ENCODE assay signal across 8 cellular contexts in the genomic region with DNA sequence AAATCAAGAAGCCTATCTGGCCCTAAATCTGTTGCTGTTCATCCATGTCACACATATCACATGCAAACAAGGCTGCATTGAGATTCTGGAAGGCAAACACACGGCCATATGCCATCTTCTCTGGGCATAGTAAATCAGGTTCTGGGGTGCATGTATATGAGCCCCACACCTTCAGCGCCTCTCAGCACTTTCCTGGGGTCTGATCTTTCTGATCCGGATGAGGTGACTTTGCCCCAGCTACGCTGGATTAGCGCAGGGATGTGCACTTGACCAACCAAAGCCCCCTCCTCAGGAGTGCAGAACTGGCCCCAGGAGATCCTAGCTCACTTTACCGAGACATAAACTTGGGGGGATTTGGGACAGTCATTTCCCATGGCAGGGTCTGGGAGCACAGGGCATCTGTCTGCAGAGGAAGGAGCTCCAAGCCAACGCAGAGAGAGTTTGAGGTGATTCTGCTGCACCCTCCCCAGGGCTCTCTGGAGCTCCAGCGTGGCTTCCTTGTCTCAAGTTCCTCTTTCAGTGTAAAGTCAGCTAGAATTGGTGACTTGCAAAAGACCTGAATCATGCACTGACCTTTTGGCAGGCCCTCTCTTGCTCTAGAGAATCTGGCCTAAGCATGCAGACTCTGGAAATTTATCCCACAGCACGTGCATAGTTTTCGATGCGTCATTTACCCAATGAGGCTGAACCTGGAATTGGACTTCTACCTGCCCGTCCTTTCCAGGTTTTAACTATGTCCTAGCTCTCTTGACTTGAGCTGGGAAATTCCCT.
DNase-seq lines count a peak whose midpoint lies in the region; ATAC-seq and TF ChIP-seq lines count a peak whose summit lies in the region.

No MANE protein-coding gene starts in this region.

- H3K4me1 Mint-ChIP-seq in activated CD8-positive, alpha-beta T cell treated with anti-CD3 and anti-CD28 coated beads for 36 hours (ENCODE audit: low read depth), result peaks cover 66% of the 10 kb centered on the region

- TF ChIP-seq EP300 in suprapubic skin (IDR thresholded peaks at IDR 0.05), result no peak

- no peaks in the 10 kb centered on the region for H3K36me3 ChIP-seq in suprapubic skin

- peak; percentile 29 for ATAC-seq in GM18502 (IDR thresholded peaks at IDR 0.05; ENCODE audit: poor library complexity, unreplicated experiment)
- ATAC-seq in HG03354 (IDR thresholded peaks at IDR 0.05; ENCODE audit: poor library complexity, severe bottlenecking, unreplicated experiment), result peak; percentile 29
- ATAC-seq in activated CD8-positive, alpha-beta T cell treated with anti-CD3 and anti-CD28 coated beads for 36 hours, result no peak
- ATAC-seq in right cardiac atrium, result peak; percentile 51 to 55

- no peak for TF ChIP-seq POLR2A in suprapubic skin (IDR thresholded peaks at IDR 0.05)

- H3K27me3 Mint-ChIP-seq in activated CD8-positive, alpha-beta T cell treated with anti-CD3 and anti-CD28 coated beads for 36 hours, result peaks cover 3% of the 10 kb centered on the region

- peak overlapping the region; percentile 82 for H3K27ac Mint-ChIP-seq in activated CD8-positive, alpha-beta T cell treated with anti-CD3 and anti-CD28 coated beads for 36 hours

- WGBS in right cardiac atrium, result 85% methylated on average over 12 of the region's 12 CpGs
- WGBS in suprapubic skin, result 78% methylated on average over 12 of the region's 12 CpGs

- H3K4me3 ChIP-seq in right cardiac atrium (ENCODE audit: low read length) (no peak overlapping the region), suprapubic skin (no peak overlapping the region)

- no peak overlapping the region for H3K27ac ChIP-seq in right cardiac atrium (ENCODE audit: low read length)
- H3K27ac ChIP-seq in suprapubic skin, result peak overlapping the region; percentile 55

- CTCF ChIA-PET in activated CD8-positive, alpha-beta T cell treated with anti-CD3 and anti-CD28 coated beads for 36 hours (lab: Charles Lee), result interaction anchor here (0.6 to 2.7 kb wide), 10 partner anchors 10 to 228 kb away, joined by 3 to 14 read pairs (median 4); partner anchors contain the start of gene KLF13

- H3K27me3 ChIP-seq in right cardiac atrium (ENCODE audit: control insufficient read depth, insufficient read depth), result no peaks in the 10 kb centered on the region
- no peaks in the 10 kb centered on the region for H3K27me3 ChIP-seq in suprapubic skin

- H3K36me3 Mint-ChIP-seq in activated CD8-positive, alpha-beta T cell treated with anti-CD3 and anti-CD28 coated beads for 36 hours (ENCODE audit: low read depth), result no peaks in the 10 kb centered on the region

- no peak for TF ChIP-seq CTCF in activated CD8-positive, alpha-beta T cell treated with anti-CD3 and anti-CD28 coated beads for 36 hours (IDR thresholded peaks at IDR 0.05)
- TF ChIP-seq CTCF in suprapubic skin (IDR thresholded peaks at IDR 0.05), result no peak

- POLR2A ChIA-PET in activated CD8-positive, alpha-beta T cell treated with anti-CD3 and anti-CD28 coated beads for 36 hours (lab: Charles Lee), result interaction anchor here (0.6 to 3.3 kb wide), 5 partner anchors 42 to 172 kb away, joined by 3 to 11 read pairs (median 3); partner anchors contain the start of gene KLF13

- H3K9me3 ChIP-seq in right cardiac atrium (ENCODE audit: control insufficient read depth, low read length), result no peaks in the 10 kb centered on the region
- H3K9me3 ChIP-seq in suprapubic skin, result no peaks in the 10 kb centered on the region

- H3K4me3 Mint-ChIP-seq in activated CD8-positive, alpha-beta T cell treated with anti-CD3 and anti-CD28 coated beads for 36 hours, result no peak overlapping the region

- H3K4me1 ChIP-seq in right cardiac atrium (ENCODE audit: control insufficient read depth, insufficient read depth, low read length) (no peaks in the 10 kb centered on the region), suprapubic skin (peaks cover 37% of the 10 kb centered on the region)

- DNase-seq in activated CD8-positive, alpha-beta T cell treated with anti-CD3 and anti-CD28 coated beads for 36 hours, result peak; percentile 22
- DNase-seq in right cardiac atrium, result no peak
- DNase-seq in suprapubic skin (ENCODE audit: low spot score in 2 of 2), result peak; percentile 48 to 76
- DNase-seq in COLO668 (lab: John Stamatoyannopoulos, UW; ENCODE audit: unreplicated experiment), result no peak
- no peak for DNase-seq in DMS153 treated with DMSO at 0.1 percent for 48 hours (lab: John Stamatoyannopoulos, UW; ENCODE audit: unreplicated experiment)
- no peak for DNase-seq in A172 (ENCODE audit: low spot score)

- no peaks in the 10 kb centered on the region for H3K9me3 Mint-ChIP-seq in activated CD8-positive, alpha-beta T cell treated with anti-CD3 and anti-CD28 coated beads for 36 hours

- intact Hi-C loops in activated CD8-positive, alpha-beta T cell treated with anti-CD3 and anti-CD28 coated beads for 36 hours (cut with micrococcal nuclease), result no loop called here
- intact Hi-C loops in right cardiac atrium (cut with DNase I), result no loop called here

Comparison
In these comparisons a context has a peak if more than half of its experiments do, and no peak if none do; other contexts are left out.
1. DNase-seq: peak in activated CD8-positive, alpha-beta T cell treated with anti-CD3 and anti-CD28 coated beads for 36 hours (single experiment) and suprapubic skin (2 of 2); none in right cardiac atrium (0 of 3), COLO668 (single experiment), DMS153 treated with DMSO at 0.1 percent for 48 hours (single experiment) and A172 (single experiment).